ENCODE assay signal across 23 cellular contexts in genomic region chr15:44495562-44495961, GRCh38. TPM values are rescaled to one million over a fixed set of nuclear protein-coding genes. Genes with fewer than 3 reads are reported as not detected.
DNase-seq lines count a peak whose midpoint lies in the region; ATAC-seq and TF ChIP-seq lines count a peak whose summit lies in the region.
"Had no signal": no experiment of that assay in that cellular context is flagged by ENCODE, and none has a peak within 500 bp of the region (broad histone marks: within the 10 kb centered on the region; RNA-seq: fewer than 3 reads in every experiment).

No MANE protein-coding gene starts in this region.

- H3K27ac Mint-ChIP-seq in activated T-cell treated with anti-CD3 and anti-CD28 coated beads, Interleukin-2, amount 50 U/mL, for 24 hours, result peak overlapping the region; percentile 44
- H3K27ac Mint-ChIP-seq in nephron progenitor cell, result peak overlapping the region; percentile 48
- H3K27ac Mint-ChIP-seq in stimulated activated naive B cell treated with anti-CD40 and anti-IgM and Interleukin-4, amounts not matched to agents 10 μg/mL and 1 μg/mL and 100 μg/mL, for 72 hours, result peak overlapping the region; percentile 3
- H3K27ac Mint-ChIP-seq: CD4-positive, alpha-beta T cell had no signal

- no peak overlapping the region for H3K4me3 Mint-ChIP-seq in activated T-cell treated with anti-CD3 and anti-CD28 coated beads, Interleukin-2, amount 50 U/mL, for 24 hours
- no peak overlapping the region for H3K4me3 Mint-ChIP-seq in nephron progenitor cell
- H3K4me3 Mint-ChIP-seq in stimulated activated naive B cell treated with anti-CD40 and anti-IgM and Interleukin-4, amounts not matched to agents 10 μg/mL and 1 μg/mL and 100 μg/mL, for 72 hours, result no peak overlapping the region
- H3K4me3 Mint-ChIP-seq: CD14-positive monocyte; CD4-positive, alpha-beta T cell had no signal

- H3K27me3 ChIP-seq in stomach, result no peaks in the 10 kb centered on the region
- H3K27me3 ChIP-seq: BE2C; BLaER1 treated with 17β-estradiol and CSF1 and Interleukin-3, amounts not matched to agents 10 nM and 100 nM had no signal

- intact Hi-C loops in stomach (cut with DNase I; ENCODE audit: low total_unique reads), result no loop called here

- H3K9me3 ChIP-seq in stomach, result no peaks in the 10 kb centered on the region
- H3K9me3 ChIP-seq: A549; BE2C; BLaER1 treated with 17β-estradiol and CSF1 and Interleukin-3, amounts not matched to agents 10 nM and 100 nM had no signal

- H3K4me1 Mint-ChIP-seq in activated T-cell treated with anti-CD3 and anti-CD28 coated beads, Interleukin-2, amount 50 U/mL, for 24 hours (ENCODE audit: low read depth), result peaks cover 17% of the 10 kb centered on the region
- H3K4me1 Mint-ChIP-seq in nephron progenitor cell, result no peaks in the 10 kb centered on the region
- peaks cover 0 to 1% of the 10 kb centered on the region in 2 donors for H3K4me1 Mint-ChIP-seq in stimulated activated naive B cell treated with anti-CD40 and anti-IgM and Interleukin-4, amounts not matched to agents 10 μg/mL and 1 μg/mL and 100 μg/mL, for 72 hours
- H3K4me1 Mint-ChIP-seq: CD14-positive monocyte had no signal

- H3K36me3 ChIP-seq in stomach, result peaks cover 26 to 77% (median 74%) of the 10 kb centered on the region in 4 donors

- TF ChIP-seq EP300 in stomach (IDR thresholded peaks at IDR 0.05), result no peak

- H3K4me1 ChIP-seq in stomach, result no peaks in the 10 kb centered on the region
- H3K4me1 ChIP-seq: BE2C; BLaER1 treated with 17β-estradiol and CSF1 and Interleukin-3, amounts not matched to agents 10 nM and 100 nM had no signal

- peaks cover 73% of the 10 kb centered on the region for H3K36me3 Mint-ChIP-seq in activated T-cell treated with anti-CD3 and anti-CD28 coated beads, Interleukin-2, amount 50 U/mL, for 24 hours (ENCODE audit: low read depth)
- peaks cover 54% of the 10 kb centered on the region for H3K36me3 Mint-ChIP-seq in nephron progenitor cell (ENCODE audit: low read depth)
- H3K36me3 Mint-ChIP-seq in stimulated activated naive B cell treated with anti-CD40 and anti-IgM and Interleukin-4, amounts not matched to agents 10 μg/mL and 1 μg/mL and 100 μg/mL, for 72 hours, result peaks cover 9 to 29% of the 10 kb centered on the region in 2 donors

- H3K4me3 ChIP-seq in stomach, result no peak overlapping the region
- H3K4me3 ChIP-seq: A549; BLaER1 treated with 17β-estradiol and CSF1 and Interleukin-3, amounts not matched to agents 10 nM and 100 nM; GM12878; GM23248 had no signal

- TF ChIP-seq POLR2A in stomach (IDR thresholded peaks at IDR 0.05), result no peak

- H3K27me3 Mint-ChIP-seq in activated T-cell treated with anti-CD3 and anti-CD28 coated beads, Interleukin-2, amount 50 U/mL, for 24 hours, result no peaks in the 10 kb centered on the region
- H3K27me3 Mint-ChIP-seq in nephron progenitor cell (ENCODE audit: low read depth, poor library complexity), result no peaks in the 10 kb centered on the region
- H3K27me3 Mint-ChIP-seq in stimulated activated naive B cell treated with anti-CD40 and anti-IgM and Interleukin-4, amounts not matched to agents 10 μg/mL and 1 μg/mL and 100 μg/mL, for 72 hours, result no peaks in the 10 kb centered on the region
- H3K27me3 Mint-ChIP-seq: CD4-positive, alpha-beta T cell; CD8-positive, alpha-beta memory T cell had no signal

- H3K27ac ChIP-seq in stomach, result no peak overlapping the region
- H3K27ac ChIP-seq: A549; BLaER1 treated with 17β-estradiol and CSF1 and Interleukin-3, amounts not matched to agents 10 nM and 100 nM; GM23248 had no signal

- no peak for TF ChIP-seq CTCF in nephron progenitor cell (IDR thresholded peaks at IDR 0.05)
- no peak for TF ChIP-seq CTCF in stomach (IDR thresholded peaks at IDR 0.05)

- DNase-seq in activated T-cell treated with anti-CD3 and anti-CD28 coated beads, Interleukin-2, amount 50 U/mL, for 24 hours, result no peak
- DNase-seq in activated T-cell treated with anti-CD3 and anti-CD28 coated beads, Interleukin-2, amount 50 U/mL, for 1 hour, result no peak
- no peak for DNase-seq in nephron progenitor cell
- DNase-seq in stimulated activated naive B cell treated with anti-CD40 and anti-IgM and Interleukin-4, amounts not matched to agents 10 μg/mL and 1 μg/mL and 100 μg/mL, for 72 hours, result no peak
- DNase-seq in activated effector memory CD4-positive, alpha-beta T cell treated with anti-CD3 and anti-CD28 coated beads, Interleukin-2, amount 50 U/mL, for 16 hours, result no peak
- DNase-seq in stomach, result no peak
- DNase-seq: 8988T; ACHN; AML-193; BE2C; CD4-positive, alpha-beta T cell; CD8-positive, alpha-beta memory T cell; DMS 273 treated with DMSO at 0.1 percent for 48 hours; DMS79; EL; GDM1; GM23248; H7; HCEC 1CT had no signal

- WGBS in stomach, 5 donors, result 92 to 95% (median 94%) methylated on average over 8 of the region's 8 CpGs

- no peaks in the 10 kb centered on the region for H3K9me3 Mint-ChIP-seq in activated T-cell treated with anti-CD3 and anti-CD28 coated beads, Interleukin-2, amount 50 U/mL, for 24 hours
- no peaks in the 10 kb centered on the region for H3K9me3 Mint-ChIP-seq in nephron progenitor cell
- no peaks in the 10 kb centered on the region for H3K9me3 Mint-ChIP-seq in stimulated activated naive B cell treated with anti-CD40 and anti-IgM and Interleukin-4, amounts not matched to agents 10 μg/mL and 1 μg/mL and 100 μg/mL, for 72 hours
- H3K9me3 Mint-ChIP-seq: CD14-positive monocyte; CD4-positive, alpha-beta T cell; CD8-positive, alpha-beta memory T cell had no signal

- ATAC-seq in stimulated activated naive B cell treated with anti-CD40 and anti-IgM and Interleukin-4, amounts not matched to agents 10 μg/mL and 1 μg/mL and 100 μg/mL, for 72 hours (replicated peaks), result no peak
- ATAC-seq: A549, GM12878 had no signal

RNA-seq across cellular contexts. Expression of gene EIF3J, which starts 41.4 kb away (rescaled TPM):
- 100 to 1,000 TPM in 1 of 5 donors, 10 to 100 TPM in 4; 42.6 to 100 (median 61.6) TPM for total RNA-seq in stomach
- polyA plus RNA-seq in stomach, result 10 to 100 TPM; 41.5 to 53.9 (median 44.1) TPM
